In genomic region chr16:57371494-57372371, GRCh38 we compare ENCODE assay signal across 12 cellular contexts. TPM values are rescaled to one million over a fixed set of nuclear protein-coding genes. Genes with fewer than 3 reads are reported as not detected.
DNase-seq lines count a peak whose midpoint lies in the region; ATAC-seq and TF ChIP-seq lines count a peak whose summit lies in the region.
"Had no signal": no experiment of that assay in that cellular context is flagged by ENCODE, and none has a peak within 500 bp of the region (broad histone marks: within the 10 kb centered on the region; RNA-seq: fewer than 3 reads in every experiment).

No MANE protein-coding gene starts in this region.

- H2AFZ ChIP-seq in osteoblast (ENCODE audit: low read length): no peak overlapping the region

- H3K4me3 ChIP-seq in heart left ventricle (peak overlapping the region in 10 of 12 donors; percentile 61 to 88 (median 71)), iPS-20b (ENCODE audit: low read length) (peak overlapping the region; percentile 66; the same call in 1 of the 2 replicates), osteoblast (ENCODE audit: insufficient read depth, low read length) (no peak overlapping the region), upper lobe of right lung (peak overlapping the region; percentile 47), lower leg skin (ENCODE audit: low read depth, poor library complexity, severe bottlenecking) (no peak overlapping the region)

- H3K27ac ChIP-seq in heart left ventricle (peak overlapping the region; percentile 73 to 97 (median 88)), iPS-20b (ENCODE audit: low read length) (no peak overlapping the region), osteoblast (ENCODE audit: low read depth, low read length) (no peak overlapping the region), upper lobe of right lung (peak overlapping the region; percentile 67)

- H3K36me3 ChIP-seq in heart left ventricle (peaks cover 0 to 3% (median 0%) of the 10 kb centered on the region in 9 donors), iPS-20b (ENCODE audit: insufficient read depth, low read depth, low read length) (no peaks in the 10 kb centered on the region), osteoblast (ENCODE audit: insufficient read depth, low read length) (no peaks in the 10 kb centered on the region), upper lobe of right lung (no peaks in the 10 kb centered on the region)

- H3K27me3 ChIP-seq in heart left ventricle: no peaks in the 10 kb centered on the region
- no peaks in the 10 kb centered on the region for H3K27me3 ChIP-seq in iPS-20b (ENCODE audit: insufficient read depth, low read length)
- peaks cover 28% of the 10 kb centered on the region for H3K27me3 ChIP-seq in osteoblast (ENCODE audit: insufficient read depth, low read length)
- H3K27me3 ChIP-seq in upper lobe of right lung: no peaks in the 10 kb centered on the region

- H3K4me2 ChIP-seq in osteoblast (ENCODE audit: insufficient read depth, low read length): peak overlapping the region; percentile 55

- TF ChIP-seq POLR2A in heart left ventricle (IDR thresholded peaks at IDR 0.05) (no peak), lower leg skin (IDR thresholded peaks at IDR 0.05) (no peak)

- TF ChIP-seq CTCF in heart left ventricle (IDR thresholded peaks at IDR 0.05): no peak
- no peak for TF ChIP-seq CTCF in osteoblast (IDR thresholded peaks at IDR 0.05; ENCODE audit: extremely low read depth, low read depth, low read length)
- no peak for TF ChIP-seq CTCF in upper lobe of right lung (IDR thresholded peaks at IDR 0.05)
- no peak for TF ChIP-seq CTCF in lower leg skin (IDR thresholded peaks at IDR 0.05)

- 73 to 85% (median 75%) methylated on average over 12 to 15 of the region's 15 CpGs for WGBS in heart left ventricle, 4 donors
- 72 to 79% methylated on average over 13 to 14 of the region's 15 CpGs for WGBS in lower leg skin, 2 donors

- H4K20me1 ChIP-seq in osteoblast (ENCODE audit: insufficient read depth, low read length): no peaks in the 10 kb centered on the region

- H3K4me1 ChIP-seq in heart left ventricle (peaks cover 0 to 49% (median 15%) of the 10 kb centered on the region in 12 donors), iPS-20b (ENCODE audit: insufficient read depth, low read length) (peaks cover 15% of the 10 kb centered on the region), osteoblast (ENCODE audit: insufficient read depth, low read length) (peaks cover 14% of the 10 kb centered on the region), upper lobe of right lung (no peaks in the 10 kb centered on the region)

- ATAC-seq in heart left ventricle (no peak), Right ventricle myocardium inferior (no peak), upper lobe of right lung (no peak), GM21529 (IDR thresholded peaks at IDR 0.05; ENCODE audit: unreplicated experiment) (no peak)

- DNase-seq in heart left ventricle (peak in 1 of 5 donors; percentile 77), Right ventricle myocardium inferior (ENCODE audit: missing footprints) (no peak), osteoblast (ENCODE audit: insufficient read length, low spot score, missing footprints) (peak; percentile 35), upper lobe of right lung (no peak), SHP77 treated with DMSO at 0.1 percent for 48 hours (lab: John Stamatoyannopoulos, UW) (no peak), lower leg skin (ENCODE audit: low spot score in 2 of 2) (no peak)
- DNase-seq: NCI-H1694 treated with DMSO at 0.1 percent for 48 hours; stimulated activated CD4-positive, alpha-beta T cell treated with anti-CD3 and anti-CD28 coated beads, Interleukin-4, amount 100 ng/mL, for 1 hour had no signal

- no peaks in the 10 kb centered on the region for H3K9me3 ChIP-seq in heart left ventricle
- H3K9me3 ChIP-seq in iPS-20b (ENCODE audit: insufficient read depth, low read depth, low read length): no peaks in the 10 kb centered on the region
- no peaks in the 10 kb centered on the region for H3K9me3 ChIP-seq in osteoblast (ENCODE audit: low read depth, low read length)
- H3K9me3 ChIP-seq in upper lobe of right lung: no peaks in the 10 kb centered on the region

- H3K9ac ChIP-seq in iPS-20b (ENCODE audit: low read depth, low read length): peak overlapping the region; percentile 42; the same call in 1 of the 2 replicates

- H3K79me2 ChIP-seq in osteoblast (ENCODE audit: insufficient read depth, low read length): no peaks in the 10 kb centered on the region

- intact Hi-C loops in heart left ventricle (cut with DNase I): loop anchor here (2.0 to 10.0 kb wide), 8 partner anchors 34 to 71 kb away; no protein-coding TSS in a partner anchor
- intact Hi-C loops in Right ventricle myocardium inferior (cut with DNase I): loop anchor here (2.0 to 5.0 kb wide), 2 partner anchors 36 to 69 kb away; no protein-coding TSS in a partner anchor
- intact Hi-C loops in upper lobe of right lung (cut with DNase I): loop anchor here (5.0 kb wide), 1 partner anchor 64 kb away; no protein-coding TSS in a partner anchor
- intact Hi-C loops in lower leg skin (cut with DNase I; ENCODE audit: low total_unique reads): no loop called here

RNA-seq across cellular contexts. Expression of gene CX3CL1, which starts 0.6 kb away (rescaled TPM):
- 10 to 100 TPM in 8 of 9 donors, 1 to 10 TPM in 1; 8.3 to 59.5 (median 15.4) TPM for total RNA-seq in heart left ventricle
- polyA plus RNA-seq in heart left ventricle: 10 to 100 TPM; 13.7 to 15.5 TPM
- total RNA-seq in Right ventricle myocardium inferior: 15.2 TPM
- under 0.01 TPM in 1 of 2 replicates, not detected in the other for total RNA-seq in osteoblast
- total RNA-seq in upper lobe of right lung: 47.5 TPM
- total RNA-seq in lower leg skin: 10 to 100 TPM in 3 of 4 donors, 1 to 10 TPM in 1; 5.8 to 31.9 (median 18.3) TPM
- total RNA-seq: A673, mononuclear cell had no signal

RNA-seq across cellular contexts. Expression of gene CCL22, which starts 13.2 kb away (rescaled TPM):
- total RNA-seq in heart left ventricle (under 1 TPM in 5 of 9 donors, not detected in 4; 0.10 to 0.24 (median 0.13) TPM), Right ventricle myocardium inferior (not detected), osteoblast (not detected in 2 replicates), upper lobe of right lung (3.8 TPM), lower leg skin (10 to 100 TPM in 1 of 4 donors, 1 to 10 TPM in 2, under 1 TPM in 1; 0.99 to 10.1 (median 2.0) TPM)
- polyA plus RNA-seq in heart left ventricle: under 1 TPM in 1 of 2 donors, not detected in 1; 0.06 TPM
- total RNA-seq: A673, mononuclear cell had no signal

RNA-seq across cellular contexts. Expression of gene CCL17, which starts 32.8 kb away (rescaled TPM):
- total RNA-seq in heart left ventricle (1 to 10 TPM in 2 of 9 donors, not detected in 7; 1.0 to 4.0 TPM), Right ventricle myocardium inferior (not detected), osteoblast (not detected in 2 replicates), upper lobe of right lung (15.5 TPM), lower leg skin (1 to 10 TPM in 1 of 4 donors, not detected in 3; 1.1 TPM)
- under 1 TPM in 1 of 2 donors, not detected in 1; 0.26 TPM for polyA plus RNA-seq in heart left ventricle
- total RNA-seq: A673, mononuclear cell had no signal

Comparison
In these comparisons a context has a peak if more than half of its experiments do, and no peak if none do; other contexts are left out.
1. H3K27ac ChIP-seq: peak in heart left ventricle (12 of 12) and upper lobe of right lung (single experiment); none in iPS-20b (single experiment) and osteoblast (single experiment).
2. H3K4me3 ChIP-seq: peak in heart left ventricle (10 of 12), iPS-20b (single experiment) and upper lobe of right lung (single experiment); none in osteoblast (single experiment) and lower leg skin (single experiment).